1 cellular context compared by ENCODE assay signal in the genomic region with DNA sequence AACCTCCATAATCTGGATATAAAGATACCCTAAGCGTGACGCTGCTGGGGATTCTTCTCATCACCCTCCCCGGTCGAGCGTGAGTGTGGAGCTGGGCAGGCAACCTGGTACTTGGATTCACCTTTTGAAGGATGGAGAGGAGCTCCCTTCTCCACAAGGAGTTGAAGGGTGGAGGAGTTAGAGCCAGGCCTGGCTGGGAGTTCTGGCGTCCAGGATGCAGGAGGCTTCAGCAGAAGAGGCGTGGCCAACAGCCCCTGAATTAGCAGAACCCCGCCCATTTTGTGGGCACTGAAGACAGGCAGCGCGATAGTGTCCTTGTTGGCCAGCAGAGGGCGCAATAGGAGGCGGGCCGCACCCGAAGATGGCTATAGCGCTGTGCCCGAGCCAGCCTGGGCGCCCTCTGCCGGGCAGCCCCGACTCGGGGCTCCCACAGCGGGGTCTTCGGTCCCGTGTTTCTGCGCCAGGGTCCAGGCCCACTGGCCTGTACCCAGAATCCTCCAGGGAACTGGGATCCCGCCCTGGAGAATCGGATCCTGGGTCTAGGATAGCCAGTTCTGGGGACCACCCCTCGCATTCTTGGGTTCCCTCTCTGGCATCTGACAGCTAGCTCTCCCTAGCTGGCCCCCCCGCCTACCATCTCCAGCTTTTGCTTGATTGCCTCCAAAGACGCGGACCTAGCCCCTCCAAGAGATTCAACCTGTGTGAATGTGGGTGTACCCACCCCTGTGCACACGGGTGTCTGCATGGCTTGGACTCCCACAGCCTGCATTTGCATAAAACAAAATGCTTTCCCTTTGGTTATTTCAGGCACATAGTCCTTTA.
TF ChIP-seq lines count a peak whose summit lies in the region.

No MANE protein-coding gene starts in this region.

TF ChIP-seq in IMR-90, 13 proteins besides CTCF, POLR2A, EP300 and RAD21:
- TF ChIP-seq SMC3 (IDR thresholded peaks at IDR 0.05; ENCODE audit: low read depth, low read length) (peak; percentile 74), ELK1 (IDR thresholded peaks at IDR 0.05; ENCODE audit: borderline replicate concordance, low read depth, low read length) (no peak), BHLHE40 (IDR thresholded peaks at IDR 0.05; ENCODE audit: low read depth, low read length) (0 out of 2 replicates have a peak, but pooled peaks have one; percentile 31), MAZ (IDR thresholded peaks at IDR 0.05; ENCODE audit: borderline replicate concordance, low read depth, low read length) (peak; percentile 72; the same call in 1 of the 2 replicates)
